8 cellular contexts compared by ENCODE assay signal in genomic region chr9:137028013-137028280, GRCh38. TPM values are rescaled to one million over a fixed set of nuclear protein-coding genes. Genes with fewer than 3 reads are reported as not detected.
DNase-seq lines count a peak whose midpoint lies in the region; ATAC-seq and TF ChIP-seq lines count a peak whose summit lies in the region.

Gene ABCA2, minus strand, starts transcription at chr9:137028237. Its CDS starts 97 bp downstream, at chr9:137028140.

- POLR2A ChIA-PET in AG04450 (lab: Yijun Ruan, JAX) = no interaction called here

- H3K9me3 ChIP-seq in AG04450 (ENCODE audit: control insufficient read depth, insufficient read depth, low read length) = no peaks in the 10 kb centered on the region; the same call in 1 of the 2 replicates
- no peaks in the 10 kb centered on the region for H3K9me3 ChIP-seq in upper lobe of right lung

- no peak for TF ChIP-seq CTCF in AG04450 (IDR thresholded peaks at IDR 0.05; ENCODE audit: low read depth, low read length)
- TF ChIP-seq CTCF in LNCaP clone FGC (IDR thresholded peaks at IDR 0.05; ENCODE audit: control insufficient read depth, extremely low read depth, insufficient read depth) = no peak
- TF ChIP-seq CTCF in choroid plexus epithelial cell (conservative IDR thresholded peaks at IDR 0.05; ENCODE audit: low read depth, low read length) = no peak
- no peak for TF ChIP-seq CTCF in upper lobe of right lung (IDR thresholded peaks at IDR 0.05)

- no peaks in the 10 kb centered on the region for H3K36me3 ChIP-seq in upper lobe of right lung

- intact Hi-C loops in upper lobe of right lung (cut with DNase I) = no loop called here

- CTCF ChIA-PET in AG04450 (lab: Charles Lee) = no interaction called here

- no peak for DNase-seq in AG04450 (ENCODE audit: low read depth, low spot score)
- DNase-seq in LNCaP clone FGC (ENCODE audit: low read depth) = no peak
- no peak for DNase-seq in choroid plexus epithelial cell (ENCODE audit: low read depth)
- DNase-seq in mesenteric fat pad (ENCODE audit: low spot score) = no peak
- DNase-seq in upper lobe of right lung = no peak
- no peak for DNase-seq in SIG-M5 treated with dmso at 0.1 percent for 504 hours (lab: John Stamatoyannopoulos, UW; ENCODE audit: unreplicated experiment)
- no peak for DNase-seq in NOMO-1 treated with DMSO at 0.1 percent for 48 hours (lab: John Stamatoyannopoulos, UW; ENCODE audit: unreplicated experiment)

- H3K27me3 ChIP-seq in AG04450 (ENCODE audit: control insufficient read depth, insufficient read depth, low read length) (no peaks in the 10 kb centered on the region), upper lobe of right lung (no peaks in the 10 kb centered on the region)

- H3K4me1 ChIP-seq in upper lobe of right lung = peaks cover 36% of the 10 kb centered on the region

- H3K4me3 ChIP-seq in AG04450 (ENCODE audit: low read depth, low read length) = peak within 1 kb of the TSS; percentile 59
- H3K4me3 ChIP-seq in LNCaP clone FGC (ENCODE audit: low read depth, low read length) = peak within 1 kb of the TSS; percentile 75
- H3K4me3 ChIP-seq in choroid plexus epithelial cell (ENCODE audit: low read depth, low read length) = peak within 1 kb of the TSS; percentile 54
- H3K4me3 ChIP-seq in upper lobe of right lung = peak within 1 kb of the TSS; percentile 62

- ATAC-seq in upper lobe of right lung = no peak
- no peak for ATAC-seq in HG03280 (IDR thresholded peaks at IDR 0.05; ENCODE audit: unreplicated experiment)

- no peak within 1 kb of the TSS for H3K27ac ChIP-seq in AG04450 (ENCODE audit: low read depth, low read length)
- H3K27ac ChIP-seq in upper lobe of right lung = peak within 1 kb of the TSS; percentile 51

RNA-seq across cellular contexts. Expression of gene ABCA2, which starts in this region (rescaled TPM):
- polyA plus RNA-seq in AG04450 (2011; rRNA removed) = 4.7 and 8.8 TPM in 2 replicates
- 9.0 and 17.7 TPM in 2 replicates for polyA minus RNA-seq in AG04450 (2011; rRNA and poly(A)+ RNA removed)
- 47.2 TPM for total RNA-seq in mesenteric fat pad
- total RNA-seq in upper lobe of right lung = 44.3 TPM
